ENCODE assay signal across 9 cellular contexts in the genomic region with DNA sequence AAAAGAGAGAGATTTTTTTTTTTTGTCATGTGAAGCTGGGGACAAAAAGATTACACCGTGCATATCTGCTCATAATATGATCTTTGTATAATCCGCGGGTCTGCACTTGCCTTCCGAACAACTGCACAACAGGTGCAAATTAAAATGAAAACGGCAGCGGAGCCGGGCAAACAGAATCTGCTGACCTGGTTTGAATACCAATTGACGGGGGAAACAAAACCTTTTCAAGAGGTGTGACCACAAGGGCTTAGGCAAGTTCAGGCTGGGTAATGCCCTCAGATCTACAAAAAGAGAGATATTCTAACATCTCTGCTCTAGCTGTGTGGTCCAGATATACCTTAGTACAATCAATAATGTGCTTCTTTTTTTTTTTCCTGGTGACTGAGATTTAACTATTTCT.
DNase-seq lines count a peak whose midpoint lies in the region; ATAC-seq and TF ChIP-seq lines count a peak whose summit lies in the region.
"Had no signal": no experiment of that assay in that cellular context is flagged by ENCODE, and none has a peak within 500 bp of the region (broad histone marks: within the 10 kb centered on the region; RNA-seq: fewer than 3 reads in every experiment).

No MANE protein-coding gene starts in this region.

- no peak overlapping the region for H3K23ac ChIP-seq in trophoblast cell (ENCODE audit: low read length)

- 54% methylated on average over 8 of the region's 8 CpGs for WGBS in esophagus muscularis mucosa
- WGBS in trophoblast cell (ENCODE audit: extremely low coverage, insufficient coverage, insufficient read length): no CpG with 5 or more reads among the region's 8 CpGs

- H3K9me3 ChIP-seq in esophagus muscularis mucosa (no peaks in the 10 kb centered on the region), trophoblast cell (ENCODE audit: insufficient read depth, low read depth, low read length) (no peaks in the 10 kb centered on the region)

- intact Hi-C loops in esophagus muscularis mucosa (cut with DNase I): no loop called here

- no peak for TF ChIP-seq EP300 in esophagus muscularis mucosa (IDR thresholded peaks at IDR 0.05)

- no peak overlapping the region for H3K18ac ChIP-seq in trophoblast cell (ENCODE audit: low read length)

- no peaks in the 10 kb centered on the region for H3K79me1 ChIP-seq in trophoblast cell (ENCODE audit: low read length)

- no peak overlapping the region for H4K91ac ChIP-seq in trophoblast cell (ENCODE audit: low read depth, low read length)

- no peaks in the 10 kb centered on the region for H3K4me1 Mint-ChIP-seq in activated T-helper 17 cell treated with anti-CD3 and anti-CD28 coated beads, Interleukin-2, amount 50 U/mL, for 72 hours

- peak overlapping the region; percentile 13 for H2BK12ac ChIP-seq in trophoblast cell (ENCODE audit: low read length)

- H3K4me3 ChIP-seq in esophagus muscularis mucosa (peak overlapping the region in 3 of 4 donors; percentile 2 to 22 (median 13)), trophoblast cell (ENCODE audit: low read depth, low read length) (no peak overlapping the region)

- no peak for ATAC-seq in activated T-helper 17 cell treated with anti-CD3 and anti-CD28 coated beads, Interleukin-2, amount 50 U/mL, for 72 hours (replicated peaks)
- ATAC-seq in GM18873 (IDR thresholded peaks at IDR 0.05; ENCODE audit: low FRiP score, unreplicated experiment): no peak

- H2BK5ac ChIP-seq in trophoblast cell (ENCODE audit: low read depth, low read length, poor library complexity): no peak overlapping the region

- no peak for TF ChIP-seq POLR2A in esophagus muscularis mucosa (IDR thresholded peaks at IDR 0.05; ENCODE audit: low read depth)

- H3K14ac ChIP-seq in trophoblast cell (ENCODE audit: low read length): no peak overlapping the region

- no peaks in the 10 kb centered on the region for H3K36me3 Mint-ChIP-seq in activated T-helper 17 cell treated with anti-CD3 and anti-CD28 coated beads, Interleukin-2, amount 50 U/mL, for 72 hours (ENCODE audit: low read depth)

- H3K27ac ChIP-seq in esophagus muscularis mucosa (replicated peaks in 1 of 4): peak overlapping the region; percentile 30 to 52 (median 40)
- H3K27ac ChIP-seq in trophoblast cell (ENCODE audit: low read depth, low read length): no peak overlapping the region
- H3K27ac ChIP-seq: C4-2B had no signal

- no peaks in the 10 kb centered on the region for H3K79me2 ChIP-seq in trophoblast cell (ENCODE audit: control insufficient read depth, insufficient read depth, low read length, poor library complexity)

- H3K27me3 Mint-ChIP-seq in activated T-helper 17 cell treated with anti-CD3 and anti-CD28 coated beads, Interleukin-2, amount 50 U/mL, for 72 hours: no peaks in the 10 kb centered on the region

- no peaks in the 10 kb centered on the region for H3K27me3 ChIP-seq in esophagus muscularis mucosa
- H3K27me3 ChIP-seq in trophoblast cell (ENCODE audit: insufficient read depth, low read length): no peaks in the 10 kb centered on the region

- H4K8ac ChIP-seq in trophoblast cell (ENCODE audit: low read depth, low read length): no peak overlapping the region

- no peak overlapping the region for H3K27ac Mint-ChIP-seq in activated T-helper 17 cell treated with anti-CD3 and anti-CD28 coated beads, Interleukin-2, amount 50 U/mL, for 72 hours

- H2AFZ ChIP-seq in trophoblast cell (ENCODE audit: insufficient read depth, low read length, poor library complexity): no peak overlapping the region

- DNase-seq in DMS153 treated with DMSO at 0.1 percent for 48 hours (lab: John Stamatoyannopoulos, UW; ENCODE audit: unreplicated experiment) (peak; percentile 44), NCI-H2107 (lab: John Stamatoyannopoulos, UW) (peak; percentile 26), esophagus muscularis mucosa (ENCODE audit: extremely low spot score) (no peak), trophoblast cell (no peak), NCI-H1436 treated with DMSO at 0.1 percent for 48 hours (lab: John Stamatoyannopoulos, UW) (no peak)
- DNase-seq in activated naive CD4-positive, alpha-beta T cell treated with Interleukin-2 at 50 U/mL for 16 hours: no peak

- no peak overlapping the region for H3K4me3 Mint-ChIP-seq in activated T-helper 17 cell treated with anti-CD3 and anti-CD28 coated beads, Interleukin-2, amount 50 U/mL, for 72 hours

- H3K36me3 ChIP-seq in esophagus muscularis mucosa (no peaks in the 10 kb centered on the region), trophoblast cell (ENCODE audit: control insufficient read depth in 1 of 2, insufficient read depth in 2 of 2, low read length in 2 of 2) (no peaks in the 10 kb centered on the region)

- H2AK5ac ChIP-seq in trophoblast cell (ENCODE audit: low read length): no peak overlapping the region

- H3K4me2 ChIP-seq in trophoblast cell (ENCODE audit: low read length): no peak overlapping the region

- H3K9ac ChIP-seq in trophoblast cell (ENCODE audit: low read length): no peak overlapping the region

- H3K4ac ChIP-seq in trophoblast cell (ENCODE audit: low read depth, low read length): no peak overlapping the region

- H4K12ac ChIP-seq in trophoblast cell (ENCODE audit: low read depth, low read length): no peak overlapping the region

- no peak overlapping the region for H2BK120ac ChIP-seq in trophoblast cell (ENCODE audit: insufficient read depth, low read length, poor library complexity)

- peaks cover 17 to 24% (median 21%) of the 10 kb centered on the region in 4 donors for H3K4me1 ChIP-seq in esophagus muscularis mucosa
- H3K4me1 ChIP-seq in trophoblast cell (ENCODE audit: control insufficient read depth in 1 of 2, insufficient read depth in 2 of 2, low read length in 2 of 2): no peaks in the 10 kb centered on the region

- no peaks in the 10 kb centered on the region for H3K9me3 Mint-ChIP-seq in activated T-helper 17 cell treated with anti-CD3 and anti-CD28 coated beads, Interleukin-2, amount 50 U/mL, for 72 hours

- no peak for TF ChIP-seq CTCF in esophagus muscularis mucosa (IDR thresholded peaks at IDR 0.05)

Comparison
In these comparisons a context has a peak if more than half of its experiments do, and no peak if none do; other contexts are left out.
1. DNase-seq: peak in DMS153 treated with DMSO at 0.1 percent for 48 hours (single experiment) and NCI-H2107 (single experiment); none in esophagus muscularis mucosa (single experiment), trophoblast cell (0 of 2), NCI-H1436 treated with DMSO at 0.1 percent for 48 hours (single experiment) and activated naive CD4-positive, alpha-beta T cell treated with Interleukin-2 at 50 U/mL for 16 hours (single experiment).